8 cellular contexts compared by ENCODE assay signal in the genomic region with DNA sequence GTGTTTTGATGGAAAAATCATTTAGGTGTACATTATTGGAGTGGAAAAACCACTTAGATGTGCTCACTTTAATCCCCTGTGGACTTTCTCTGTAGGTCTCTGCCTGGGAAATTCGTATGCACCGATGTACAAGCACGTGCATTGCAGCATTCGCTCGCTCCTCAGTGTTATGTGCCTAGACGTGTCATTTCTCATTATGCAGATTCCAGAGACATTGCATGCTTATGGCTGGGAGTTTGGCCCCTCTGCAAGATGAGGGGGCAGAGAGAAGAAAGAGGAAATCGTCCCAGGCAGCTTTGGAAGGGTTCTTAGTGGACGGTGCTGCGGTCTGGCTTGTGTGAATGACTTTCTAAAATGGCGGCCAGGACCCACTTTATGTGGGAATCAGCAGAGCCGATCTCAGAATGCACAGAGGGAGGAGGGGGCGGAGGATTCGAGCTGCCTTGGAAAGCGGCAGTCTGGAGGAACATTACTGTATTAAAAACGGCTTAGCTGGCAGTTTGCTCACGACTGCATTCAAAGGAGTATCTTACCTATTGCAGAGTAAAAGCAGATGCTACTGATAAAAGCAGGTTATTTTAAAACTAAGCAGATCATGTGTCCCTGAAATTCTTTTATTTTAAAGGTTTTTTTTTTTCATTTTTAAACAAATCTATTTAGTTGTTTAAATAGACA. TPM values are rescaled to one million over a fixed set of nuclear protein-coding genes. Genes with fewer than 3 reads are reported as not detected.
DNase-seq lines count a peak whose midpoint lies in the region; ATAC-seq and TF ChIP-seq lines count a peak whose summit lies in the region.

No MANE protein-coding gene starts in this region.

- H2BK5ac ChIP-seq in H9 (ENCODE audit: insufficient read length, low read length) = peak overlapping the region; percentile 58

- peak; percentile 16 for DNase-seq in AG08396 (ENCODE audit: low spot score)
- DNase-seq in H9 = peak; percentile 69
- DNase-seq in NCI-H510A treated with DMSO at 0.1 percent for 48 hours (lab: John Stamatoyannopoulos, UW) = peak; percentile 99
- DNase-seq in activated CD4-positive, alpha-beta memory T cell treated with anti-CD3 and anti-CD28 coated beads, Interleukin-2, amount 10 ng/mL, durations not matched to agents 7 days and 5 days = peak; percentile 30
- peak; percentile 72 to 75 for DNase-seq in erythroblast (lab: John Stamatoyannopoulos, UW)
- DNase-seq in naive thymus-derived CD8-positive, alpha-beta T cell = peak in 5 of 10 donors; percentile 6 to 22 (median 21)
- peak in 1 of 2 donors; percentile 50 for DNase-seq in upper lobe of left lung

- H3K14ac ChIP-seq in H9 (ENCODE audit: insufficient read depth, low read length) = peak overlapping the region; percentile 86

- H3K4me3 Mint-ChIP-seq in H9 = peak overlapping the region; percentile 86 to 99
- peak overlapping the region; percentile 89 for H3K4me3 Mint-ChIP-seq in activated CD4-positive, alpha-beta memory T cell treated with anti-CD3 and anti-CD28 coated beads, Interleukin-2, amount 10 ng/mL, durations not matched to agents 7 days and 5 days
- H3K4me3 Mint-ChIP-seq in naive thymus-derived CD8-positive, alpha-beta T cell = peak overlapping the region; percentile 96 to 99 (median 98)

- H3K4me1 Mint-ChIP-seq in H9 = peaks cover 31 to 34% of the 10 kb centered on the region in 2 experiments
- peaks cover 46% of the 10 kb centered on the region for H3K4me1 Mint-ChIP-seq in activated CD4-positive, alpha-beta memory T cell treated with anti-CD3 and anti-CD28 coated beads, Interleukin-2, amount 10 ng/mL, durations not matched to agents 7 days and 5 days
- peaks cover 13 to 70% (median 42%) of the 10 kb centered on the region in 4 donors for H3K4me1 Mint-ChIP-seq in naive thymus-derived CD8-positive, alpha-beta T cell

- H4K91ac ChIP-seq in H9 (ENCODE audit: insufficient read length, low read depth, low read length) = peak overlapping the region; percentile 8

- H4K8ac ChIP-seq in H9 (replicated peaks; ENCODE audit: insufficient read length, low read depth, low read length) = no peak overlapping the region

- no CpG with 5 or more reads among the region's 16 CpGs for WGBS in H9 (ENCODE audit: extremely low coverage, insufficient read length, low lambda C conversion rate)
- 1 to 2% methylated on average over 16 of the region's 16 CpGs for WGBS in upper lobe of left lung, 2 donors

- peak overlapping the region; percentile 77 for H3K56ac ChIP-seq in H9 (ENCODE audit: insufficient read length, low read depth, low read length)

- TF ChIP-seq POLR2A in erythroblast (IDR thresholded peaks at IDR 0.05; ENCODE audit: low read length) (no peak), upper lobe of left lung (IDR thresholded peaks at IDR 0.05) (no peak)

- no peaks in the 10 kb centered on the region; a peak in 1 of 5 replicates for H3K9me3 Mint-ChIP-seq in H9
- H3K9me3 Mint-ChIP-seq in activated CD4-positive, alpha-beta memory T cell treated with anti-CD3 and anti-CD28 coated beads, Interleukin-2, amount 10 ng/mL, durations not matched to agents 7 days and 5 days = no peaks in the 10 kb centered on the region
- no peaks in the 10 kb centered on the region for H3K9me3 Mint-ChIP-seq in naive thymus-derived CD8-positive, alpha-beta T cell

- ATAC-seq in naive thymus-derived CD8-positive, alpha-beta T cell = no peak
- ATAC-seq in upper lobe of left lung (ENCODE audit: low FRiP score in 2 of 2) (no peak), GM19395 (IDR thresholded peaks at IDR 0.05; ENCODE audit: unreplicated experiment) (no peak)

- no peak overlapping the region for H2AK5ac ChIP-seq in H9 (ENCODE audit: insufficient read length, low read length)

- peak overlapping the region; percentile 78 for H3K4me2 ChIP-seq in H9 (ENCODE audit: insufficient read depth, insufficient read length, low read length)

- peak overlapping the region; percentile 92 for H4K5ac ChIP-seq in H9 (ENCODE audit: insufficient read length, low read depth, low read length)

- peak overlapping the region; percentile 69 to 94 (median 86) for H3K4me3 ChIP-seq in upper lobe of left lung

- H3K27me3 Mint-ChIP-seq in H9 (ENCODE audit: low read depth) = no peaks in the 10 kb centered on the region; the same call in 1 of the 2 replicates
- H3K27me3 Mint-ChIP-seq in activated CD4-positive, alpha-beta memory T cell treated with anti-CD3 and anti-CD28 coated beads, Interleukin-2, amount 10 ng/mL, durations not matched to agents 7 days and 5 days = no peaks in the 10 kb centered on the region
- H3K27me3 Mint-ChIP-seq in naive thymus-derived CD8-positive, alpha-beta T cell = no peaks in the 10 kb centered on the region

- no peak overlapping the region for H2BK12ac ChIP-seq in H9 (ENCODE audit: insufficient read length, low read depth, low read length)

- H3K27ac Mint-ChIP-seq in H9 = peak overlapping the region; percentile 99 to 100 (median 99)
- peak overlapping the region; percentile 51 for H3K27ac Mint-ChIP-seq in activated CD4-positive, alpha-beta memory T cell treated with anti-CD3 and anti-CD28 coated beads, Interleukin-2, amount 10 ng/mL, durations not matched to agents 7 days and 5 days
- H3K27ac Mint-ChIP-seq in naive thymus-derived CD8-positive, alpha-beta T cell = peak overlapping the region; percentile 93 to 98 (median 97)

- H3T11ph ChIP-seq in H9 (ENCODE audit: low read length) = peak overlapping the region; percentile 92

- H3K23me2 ChIP-seq in H9 (ENCODE audit: insufficient read length, low read depth, low read length, poor library complexity, severe bottlenecking) = peaks cover 21% of the 10 kb centered on the region

- peak overlapping the region; percentile 82 for H2AFZ ChIP-seq in H9 (ENCODE audit: low read length)

- peak overlapping the region; percentile 58 for H3K27ac ChIP-seq in H9 (ENCODE audit: insufficient read length, low read depth, low read length)
- peak overlapping the region; percentile 92 to 99 (median 97) for H3K27ac ChIP-seq in upper lobe of left lung

- H3K23ac ChIP-seq in H9 (ENCODE audit: insufficient read length, low read depth, low read length) = peak overlapping the region; percentile 7

- no peaks in the 10 kb centered on the region for H4K20me1 ChIP-seq in H9 (ENCODE audit: control insufficient read depth, insufficient read depth, insufficient read length)

- no peak overlapping the region for H2BK15ac ChIP-seq in H9 (ENCODE audit: low read depth, low read length)

- TF ChIP-seq CTCF in H9 (conservative IDR thresholded peaks at IDR 0.05) (no peak), upper lobe of left lung (IDR thresholded peaks at IDR 0.05) (no peak)

- H3K27me3 ChIP-seq in H9 (ENCODE audit: insufficient read depth, low read length) (no peaks in the 10 kb centered on the region), upper lobe of left lung (no peaks in the 10 kb centered on the region)

- peak overlapping the region; percentile 91 for H3K18ac ChIP-seq in H9 (ENCODE audit: insufficient read length, low read depth, low read length)

- peaks cover 0 to 2% (median 2%) of the 10 kb centered on the region in 3 experiments; a peak in 2 of 7 replicates for H3K36me3 Mint-ChIP-seq in H9 (ENCODE audit: insufficient read depth in 1 of 3, low read depth in 3 of 3)
- peaks cover 17% of the 10 kb centered on the region for H3K36me3 Mint-ChIP-seq in activated CD4-positive, alpha-beta memory T cell treated with anti-CD3 and anti-CD28 coated beads, Interleukin-2, amount 10 ng/mL, durations not matched to agents 7 days and 5 days (ENCODE audit: low read depth)
- H3K36me3 Mint-ChIP-seq in naive thymus-derived CD8-positive, alpha-beta T cell = peaks cover 0 to 3% (median 0%) of the 10 kb centered on the region in 3 donors

- peaks cover 2% of the 10 kb centered on the region; the same call in 1 of the 2 replicates for H3K4me1 ChIP-seq in H9 (ENCODE audit: insufficient read depth, low read length)
- H3K4me1 ChIP-seq in upper lobe of left lung = peaks cover 29 to 52% (median 47%) of the 10 kb centered on the region in 4 donors

- no peaks in the 10 kb centered on the region for H3K9me3 ChIP-seq in H9 (ENCODE audit: control insufficient read depth, low read depth, low read length)
- H3K9me3 ChIP-seq in upper lobe of left lung = peaks cover 0 to 4% (median 0%) of the 10 kb centered on the region in 4 donors

- peaks cover 13% of the 10 kb centered on the region; the same call in 1 of the 2 replicates for H3K79me2 ChIP-seq in H9 (ENCODE audit: insufficient read depth, low read length)

- peak overlapping the region; percentile 91 for H3K9ac ChIP-seq in H9 (ENCODE audit: extremely low read depth, insufficient read length, low read length)

- H2BK120ac ChIP-seq in H9 (ENCODE audit: low read depth, low read length, poor library complexity, severe bottlenecking) = peak overlapping the region; percentile 84

- no peak overlapping the region for H2BK20ac ChIP-seq in H9 (ENCODE audit: low read depth, low read length, poor library complexity, severe bottlenecking)

- no peak for TF ChIP-seq EP300 in upper lobe of left lung (IDR thresholded peaks at IDR 0.05)

- no peaks in the 10 kb centered on the region for H3K36me3 ChIP-seq in upper lobe of left lung

- POLR2A ChIA-PET in activated CD4-positive, alpha-beta memory T cell treated with anti-CD3 and anti-CD28 coated beads, Interleukin-2, amount 10 ng/mL, durations not matched to agents 7 days and 5 days (lab: Charles Lee) = interaction anchor here (1.1 to 9.9 kb wide), 10 partner anchors 7 to 126 kb away, joined by 3 to 235 read pairs (median 4); partner anchors contain the start of gene ZBTB17
- POLR2A ChIA-PET in naive thymus-derived CD8-positive, alpha-beta T cell (lab: Charles Lee) = interaction anchor here (0.9 to 12.5 kb wide), 8 partner anchors 13 to 126 kb away, joined by 4 to 392 read pairs (median 6); partner anchors contain the start of gene ZBTB17

- CTCF ChIA-PET in activated CD4-positive, alpha-beta memory T cell treated with anti-CD3 and anti-CD28 coated beads, Interleukin-2, amount 10 ng/mL, durations not matched to agents 7 days and 5 days (lab: Charles Lee) = interaction anchor here (0.8 to 4.8 kb wide), 4 partner anchors 9 to 60 kb away, joined by 6 to 32 read pairs (median 17); no protein-coding TSS in a partner anchor

- H3K79me1 ChIP-seq in H9 (ENCODE audit: insufficient read depth, low read depth, low read length, poor library complexity, severe bottlenecking) = peaks cover 3% of the 10 kb centered on the region

- peak overlapping the region; percentile 47; the same call in 1 of the 2 replicates for H3K4ac ChIP-seq in H9 (ENCODE audit: low read depth, low read length)

RNA-seq across cellular contexts. Expression of gene SPEN, which starts 2.4 kb away (rescaled TPM):
- total RNA-seq in H9 (2021) = 54.3 and 59.6 TPM in 2 replicates
- 10 to 100 TPM; 52.1 to 52.5 TPM for total RNA-seq in activated CD4-positive, alpha-beta memory T cell treated with anti-CD3 and anti-CD28 coated beads, Interleukin-2, amount 10 ng/mL, durations not matched to agents 7 days and 5 days
- total RNA-seq in naive thymus-derived CD8-positive, alpha-beta T cell = 10 to 100 TPM; 85.6 to 88.3 TPM
- 10 to 100 TPM in 1 of 3 donors, 1 to 10 TPM in 2; 4.0 to 38.0 (median 8.1) TPM for polyA plus RNA-seq in naive thymus-derived CD8-positive, alpha-beta T cell
- total RNA-seq in upper lobe of left lung = 10 to 100 TPM; 41.5 to 73.3 (median 51.3) TPM

RNA-seq across cellular contexts. Expression of gene UQCRHL, which starts 42.5 kb away (rescaled TPM):
- total RNA-seq in H9 (2021) (2.0 and 2.6 TPM in 2 replicates), upper lobe of left lung (1 to 10 TPM in 5 of 6 donors, under 1 TPM in 1; 0.57 to 2.1 (median 1.1) TPM)
- total RNA-seq in activated CD4-positive, alpha-beta memory T cell treated with anti-CD3 and anti-CD28 coated beads, Interleukin-2, amount 10 ng/mL, durations not matched to agents 7 days and 5 days = 1 to 10 TPM; 1.5 to 1.6 TPM
- total RNA-seq in naive thymus-derived CD8-positive, alpha-beta T cell = 1 to 10 TPM; 1.8 to 2.0 TPM
- 1 to 10 TPM; 1.1 to 1.2 (median 1.2) TPM for polyA plus RNA-seq in naive thymus-derived CD8-positive, alpha-beta T cell
